Comparison of ENCODE assay signal across 24 cellular contexts in the genomic region with DNA sequence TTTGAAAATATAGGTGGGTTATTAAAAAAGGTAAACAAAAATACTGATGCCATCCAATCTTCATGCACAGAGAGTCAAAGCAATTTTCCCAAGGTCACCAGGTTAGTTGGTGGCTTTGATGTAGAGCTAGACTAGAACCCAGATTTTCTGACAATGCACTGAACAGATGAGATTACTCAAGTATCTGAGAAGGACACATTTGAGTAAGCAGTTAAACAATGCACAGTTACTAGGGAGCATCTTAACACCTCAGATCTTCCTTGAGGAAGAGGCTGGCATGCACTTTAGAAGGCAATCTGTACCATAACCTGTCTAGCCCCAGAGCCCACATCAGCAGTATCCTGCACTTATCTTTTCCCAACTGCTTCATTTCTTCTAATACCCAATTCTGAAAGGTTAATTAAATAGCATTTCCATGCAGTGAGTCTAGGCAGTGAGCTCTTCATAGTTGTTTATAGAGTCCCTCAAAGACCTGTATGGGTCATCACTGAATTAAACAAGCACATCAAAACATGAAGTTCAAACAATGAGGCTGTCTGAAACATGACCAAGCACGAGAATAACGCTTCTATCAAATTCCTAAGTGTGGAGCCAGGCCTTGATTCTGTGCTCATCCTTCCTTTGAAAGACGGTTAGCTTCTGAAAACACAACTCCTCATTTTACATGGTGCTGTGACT. TPM values are rescaled to one million over a fixed set of nuclear protein-coding genes. Genes with fewer than 3 reads are reported as not detected.
A peak's percentile ranks its signal among the peaks of the same experiment; 100 is the strongest.
DNase-seq lines count a peak whose midpoint lies in the region; ATAC-seq, FAIRE-seq and TF ChIP-seq lines count a peak whose summit lies in the region.
"Had no signal": no experiment of that assay in that cellular context is flagged by ENCODE, and none has a peak within 500 bp of the region (broad histone marks: within the 10 kb centered on the region; RNA-seq: fewer than 3 reads in every experiment).

No MANE protein-coding gene starts in this region.

- FAIRE-seq in A549 (lab: Jason Lieb, UNC) (peak; percentile 28), H54 (lab: Jason Lieb, UNC) (peak; percentile 61), small intestine (lab: Jason Lieb, UNC) (no peak)

- TF ChIP-seq POLR2A in A549 (IDR thresholded peaks at IDR 0.05; ENCODE audit: low read length) (no peak), H54 (IDR thresholded peaks at IDR 0.05; ENCODE audit: low read depth, low read length) (no peak)

- no peak overlapping the region for H3K4me3 Mint-ChIP-seq in chondrocyte (ENCODE audit: unreplicated experiment)
- H3K4me3 Mint-ChIP-seq: CD14-positive monocyte, GM23338 had no signal

- no peak for DNase-seq in A549 (ENCODE audit: low read depth in 1 of 2, low spot score in 1 of 2)
- no peak for DNase-seq in H54 (ENCODE audit: insufficient read length, low spot score)
- no peak for DNase-seq in chondrocyte (ENCODE audit: low spot score)
- DNase-seq in small intestine: no peak
- DNase-seq in dermis blood vessel endothelial cell: no peak
- DNase-seq in NCI-H2171 (lab: John Stamatoyannopoulos, UW): no peak
- DNase-seq: activated CD4-positive, alpha-beta T cell treated with anti-CD3 and anti-CD28 coated beads, Interleukin-2, amount 50 U/mL, for 1 hour; activated CD8-positive, alpha-beta memory T cell treated with anti-CD3 and anti-CD28 coated beads, Interleukin-2, amount 50 U/mL, for 48 hours; activated effector memory CD4-positive, alpha-beta T cell treated with anti-CD3 and anti-CD28 coated beads, Interleukin-2, amount 50 U/mL, for 16 hours; DMS 273 treated with DMSO at 0.1 percent for 48 hours; effector CD8-positive, alpha-beta T cell; GDM1; glutamatergic neuron; NCI-H146; NCI-H774; retina; SHP77 treated with DMSO at 0.1 percent for 48 hours; stimulated activated CD4-positive, alpha-beta T cell treated with anti-CD3 and anti-CD28 coated beads, Interleukin-12 subunit alpha, Interleukin-12 subunit beta, amount 100 ng/mL, for 4 hours had no signal

- peak in 1 of 2 experiments; percentile 14; a peak in 2 of 6 replicates for ATAC-seq in A549
- no peak for ATAC-seq in HG02840 (IDR thresholded peaks at IDR 0.05; ENCODE audit: low FRiP score, unreplicated experiment)
- ATAC-seq: GM23338 had no signal

- no peaks in the 10 kb centered on the region for H3F3A ChIP-seq in neural cell (ENCODE audit: insufficient read depth, low read length, poor library complexity, severe bottlenecking)

- H3K4me2 ChIP-seq in A549: peak overlapping the region; percentile 64; the same call in 2 of the 3 replicates
- no peak overlapping the region for H3K4me2 ChIP-seq in neural cell (ENCODE audit: low read length)
- H3K4me2 ChIP-seq: GM23338 had no signal

- H3K27ac Mint-ChIP-seq in chondrocyte (ENCODE audit: unreplicated experiment): peak overlapping the region; percentile 91
- H3K27ac Mint-ChIP-seq: CD14-positive monocyte, GM23338 had no signal

- H3K4me1 Mint-ChIP-seq in chondrocyte (ENCODE audit: low read depth): peaks cover 93% of the 10 kb centered on the region

- WGBS in A549 (ENCODE audit: missing lambda C conversion rate): 34% methylated on average over 3 of the region's 3 CpGs
- 84 to 94% (median 92%) methylated on average over 3 of the region's 3 CpGs for WGBS in small intestine, 3 donors

- TF ChIP-seq EP300 in A549 (IDR thresholded peaks at IDR 0.05) (no peak), neural cell (conservative IDR thresholded peaks at IDR 0.05; ENCODE audit: poor library complexity, severe bottlenecking) (no peak)

- H3K9me2 ChIP-seq in neural cell (ENCODE audit: insufficient read depth, low read length): no peaks in the 10 kb centered on the region

- TF ChIP-seq CTCF in A549 (IDR thresholded peaks at IDR 0.05) (no peak), chondrocyte (IDR thresholded peaks at IDR 0.05) (no peak), neural cell (IDR thresholded peaks at IDR 0.05; ENCODE audit: poor library complexity, severe bottlenecking) (no peak)

- POLR2A ChIA-PET in A549 (lab: Yijun Ruan, JAX): no interaction called here

- TF ChIP-seq RAD21 in A549 (conservative IDR thresholded peaks at IDR 0.05 in 1 of 2, IDR thresholded peaks at IDR 0.05 in 1 of 2) (no peak), neural cell (conservative IDR thresholded peaks at IDR 0.05) (no peak)

- peaks cover 5% of the 10 kb centered on the region for H3K36me3 ChIP-seq in neural cell (ENCODE audit: insufficient read depth, low read length)
- no peaks in the 10 kb centered on the region for H3K36me3 ChIP-seq in small intestine (ENCODE audit: control insufficient read depth in 2 of 2, insufficient read depth in 2 of 2, low read length in 2 of 2)
- H3K36me3 ChIP-seq: vagina had no signal

- CTCF ChIA-PET in A549 (lab: Yijun Ruan, JAX): interaction anchor here (0.6 to 2.5 kb wide), 3 partner anchors 219 to 1458 kb away, joined by 3 to 12 read pairs (median 3); no protein-coding TSS in a partner anchor

- H3K9me3 ChIP-seq in A549 (no peaks in the 10 kb centered on the region), neural cell (ENCODE audit: low read length) (no peaks in the 10 kb centered on the region), small intestine (ENCODE audit: control insufficient read depth, low read depth) (no peaks in the 10 kb centered on the region)
- H3K9me3 ChIP-seq: vagina had no signal

- H3K27me3 Mint-ChIP-seq in chondrocyte (ENCODE audit: low read depth): no peaks in the 10 kb centered on the region

- peaks cover 9% of the 10 kb centered on the region for H3K9me3 Mint-ChIP-seq in chondrocyte (ENCODE audit: low read depth)
- H3K9me3 Mint-ChIP-seq: GM23338 had no signal

- H3K27me3 ChIP-seq in neural cell (ENCODE audit: insufficient read depth, low read depth, low read length): no peaks in the 10 kb centered on the region
- H3K27me3 ChIP-seq in small intestine (ENCODE audit: control insufficient read depth in 2 of 2, insufficient read depth in 2 of 2, low read length in 2 of 2): no peaks in the 10 kb centered on the region
- H3K27me3 ChIP-seq: vagina had no signal

- no peaks in the 10 kb centered on the region for H3K79me2 ChIP-seq in neural cell (replicated peaks; ENCODE audit: insufficient read depth, low read length)

- H3K27ac ChIP-seq in A549 (peak overlapping the region; percentile 76 to 83), neural cell (ENCODE audit: low read length) (peak overlapping the region; percentile 60), small intestine (ENCODE audit: low read depth in 1 of 2, low read length in 1 of 2) (no peak overlapping the region)
- H3K27ac ChIP-seq: vagina, VCaP had no signal

- H2AFZ ChIP-seq in neural cell (ENCODE audit: low read depth, low read length): no peak overlapping the region
- H2AFZ ChIP-seq: GM23338 had no signal

- H4K20me1 ChIP-seq in neural cell (ENCODE audit: insufficient read depth): no peaks in the 10 kb centered on the region

- peaks cover 74% of the 10 kb centered on the region for H3K4me1 ChIP-seq in A549
- H3K4me1 ChIP-seq in small intestine (ENCODE audit: control insufficient read depth in 2 of 2, insufficient read depth in 1 of 2, low read depth in 1 of 2, low read length in 1 of 2): peaks cover 0 to 2% of the 10 kb centered on the region in 2 donors

- no peak overlapping the region for H3K9ac ChIP-seq in neural cell (ENCODE audit: low read length)

- peaks cover 2% of the 10 kb centered on the region for H3K36me3 Mint-ChIP-seq in chondrocyte (ENCODE audit: low read depth)
- H3K36me3 Mint-ChIP-seq: CD14-positive monocyte had no signal

- no peak overlapping the region for H3K4me3 ChIP-seq in A549
- H3K4me3 ChIP-seq in neural cell (ENCODE audit: low read length): peak overlapping the region; percentile 14
- no peak overlapping the region for H3K4me3 ChIP-seq in small intestine (ENCODE audit: low read depth in 1 of 2, low read length in 2 of 2)
- H3K4me3 ChIP-seq: GM23338, vagina had no signal

TF ChIP-seq in A549, 52 proteins besides CTCF, POLR2A, EP300 and RAD21:
- TF ChIP-seq GATA3 (IDR thresholded peaks at IDR 0.05; ENCODE audit: borderline replicate concordance) (no peak), RCOR1 (IDR thresholded peaks at IDR 0.05; ENCODE audit: low read depth, low read length) (no peak), SREBF2 (IDR thresholded peaks at IDR 0.05) (no peak), RARB (CRISPR knock-in tag; IDR thresholded peaks at IDR 0.05) (no peak), HOXB5 (CRISPR knock-in tag; IDR thresholded peaks at IDR 0.05) (no peak), MAZ (IDR thresholded peaks at IDR 0.05; ENCODE audit: borderline replicate concordance, low read depth, low read length) (no peak), FOSB (CRISPR knock-in tag; IDR thresholded peaks at IDR 0.05) (no peak)
- TF ChIP-seq, protein P1, sequence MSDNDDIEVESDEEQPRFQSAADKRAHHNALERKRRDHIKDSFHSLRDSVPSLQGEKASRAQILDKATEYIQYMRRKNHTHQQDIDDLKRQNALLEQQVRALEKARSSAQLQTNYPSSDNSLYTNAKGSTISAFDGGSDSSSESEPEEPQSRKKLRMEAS (IDR thresholded peaks at IDR 0.05): no peak
TF ChIP-seq in A549: peak in this region for 0.

TF ChIP-seq in neural cell, 6 proteins besides CTCF, POLR2A, EP300 and RAD21 (continues in another document):
- TF ChIP-seq EZH2 (IDR thresholded peaks at IDR 0.05; ENCODE audit: borderline replicate concordance, insufficient read depth, low read length, poor library complexity, severe bottlenecking) (no peak), TAF1 (IDR thresholded peaks at IDR 0.05; ENCODE audit: low read depth) (no peak), SMC3 (conservative IDR thresholded peaks at IDR 0.05; ENCODE audit: poor library complexity) (no peak), MXI1 (conservative IDR thresholded peaks at IDR 0.05; ENCODE audit: poor library complexity, severe bottlenecking) (no peak)

RNA-seq across cellular contexts. Expression of gene ANK3, which starts 38.2 kb away (rescaled TPM):
- polyA plus RNA-seq in A549 (2011; rRNA removed) (5.4 and 5.9 TPM in 2 replicates), A549 (2017; fragmentation: RNase III; extraction: RNeasy Plus Mini Kit Qiagen cat#74134 plus additional on column Dnase treatment) (0.56 to 0.66 TPM (median 0.58 TPM) in 3 replicates), neural cell (93.0 and 114 TPM in 2 replicates), small intestine (10 to 100 TPM in 2 of 3 donors, 1 to 10 TPM in 1; 9.9 to 37.6 (median 33.5) TPM)
- 0.24 and 0.31 TPM in 2 replicates for polyA plus RNA-seq in A549 (2012; cell fraction: cytosol; rRNA removed)
- 0.28 and 0.70 TPM in 2 replicates for polyA plus RNA-seq in A549 (2012; cell fraction: nucleus; rRNA removed)
- 12.8 and 13.5 TPM in 2 replicates for polyA minus RNA-seq in A549 (2011; rRNA and poly(A)+ RNA removed)
- total RNA-seq in chondrocyte (35.1 to 138 TPM (median 37.4 TPM) in 3 replicates), dermis blood vessel endothelial cell (0.85 and 4.4 TPM in 2 replicates)
- 813 and 1,112 TPM in 2 replicates for polyA minus RNA-seq in neural cell
- polyA plus RNA-seq: CD14-positive monocyte had no signal

Comparison
In these comparisons a context has a peak if more than half of its experiments do, and no peak if none do; other contexts are left out.
1. H3K27ac ChIP-seq: peak in A549 (2 of 2) and neural cell (single experiment); none in small intestine (0 of 2).